ENCODE assay signal across 19 cellular contexts in genomic region chr16:14492614-14493013, GRCh38.
DNase-seq lines count a peak whose midpoint lies in the region; ATAC-seq, FAIRE-seq and TF ChIP-seq lines count a peak whose summit lies in the region.
"Had no signal": no experiment of that assay in that cellular context is flagged by ENCODE, and none has a peak within 500 bp of the region (broad histone marks: within the 10 kb centered on the region; RNA-seq: fewer than 3 reads in every experiment).

No MANE protein-coding gene starts in this region.

- H3K27ac ChIP-seq in GM23338 (ENCODE audit: low read depth) (no peak overlapping the region; the same call in 1 of the 2 replicates), GM12878 (ENCODE audit: control insufficient read depth, insufficient read depth) (no peak overlapping the region), stomach (peak overlapping the region in 1 of 5 donors; percentile 27)
- H3K27ac ChIP-seq in naive thymus-derived CD4-positive, alpha-beta T cell (ENCODE audit: low read depth, low read length), result no peak overlapping the region
- H3K27ac ChIP-seq: PC-9, SJSA1 had no signal

- TF ChIP-seq EP300 in GM12878 (IDR thresholded peaks at IDR 0.05; ENCODE audit: borderline replicate concordance in 1 of 2, control insufficient read depth in 1 of 2, low read depth in 2 of 2, low read length in 2 of 2) (no peak), stomach (IDR thresholded peaks at IDR 0.05) (no peak)

- no peaks in the 10 kb centered on the region for H4K20me1 ChIP-seq in GM23338 (replicated peaks; ENCODE audit: insufficient read depth)
- H4K20me1 ChIP-seq in GM12878 (ENCODE audit: control insufficient read depth, insufficient read depth), result no peaks in the 10 kb centered on the region

- H3K27me3 ChIP-seq in GM23338 (ENCODE audit: insufficient read depth) (no peaks in the 10 kb centered on the region), GM12878 (replicated peaks in 1 of 2; ENCODE audit: control insufficient read depth in 2 of 2, insufficient read depth in 2 of 2, low read length in 1 of 2) (no peaks in the 10 kb centered on the region), stomach (no peaks in the 10 kb centered on the region)
- H3K27me3 ChIP-seq in naive thymus-derived CD4-positive, alpha-beta T cell (ENCODE audit: control insufficient read depth in 2 of 2, insufficient read depth in 2 of 2, low read length in 2 of 2), result no peaks in the 10 kb centered on the region
- H3K27me3 ChIP-seq: BE2C, SJSA1 had no signal

- no peak for DNase-seq in GM23338 (ENCODE audit: low spot score)
- DNase-seq in GM12878 (ENCODE audit: low read depth, low spot score), result no peak
- no peak for DNase-seq in naive thymus-derived CD4-positive, alpha-beta T cell
- no peak for DNase-seq in HuH-7.5 (ENCODE audit: low spot score)
- no peak for DNase-seq in stomach
- no peak for DNase-seq in LoVo (ENCODE audit: low spot score)
- DNase-seq in NCI-H82 (lab: John Stamatoyannopoulos, UW), result no peak
- DNase-seq: BE2C; CD8-positive, alpha-beta memory T cell; DMS79; HCEC 1CT; MV-4-11; NCI-H1417 treated with DMSO at 0.1 percent for 48 hours; NCI-H2029 treated with DMSO at 0.1 percent for 48 hours; NCI-H2171 treated with DMSO at 0.1 percent for 48 hours; NCI-H774; PC-9 had no signal

- RAD21 ChIA-PET in GM12878 (lab: Charles Lee; ENCODE audit: unreplicated experiment), result no interaction called here

- peaks cover 7% of the 10 kb centered on the region; the same call in 2 of the 3 replicates for H3K36me3 Mint-ChIP-seq in GM23338 (ENCODE audit: low read depth)
- H3K36me3 Mint-ChIP-seq in naive thymus-derived CD4-positive, alpha-beta T cell, result peaks cover 0 to 13% (median 6%) of the 10 kb centered on the region in 5 donors

- H3K27me3 Mint-ChIP-seq in GM23338 (ENCODE audit: insufficient read depth, low read depth, poor library complexity), result peaks cover 4% of the 10 kb centered on the region
- H3K27me3 Mint-ChIP-seq in naive thymus-derived CD4-positive, alpha-beta T cell, result no peaks in the 10 kb centered on the region
- H3K27me3 Mint-ChIP-seq: CD8-positive, alpha-beta memory T cell had no signal

- H3K36me3 ChIP-seq in GM23338 (ENCODE audit: insufficient read depth) (no peaks in the 10 kb centered on the region), GM12878 (ENCODE audit: control insufficient read depth in 2 of 2, insufficient read depth in 2 of 2, low read length in 1 of 2) (peaks cover 4 to 10% of the 10 kb centered on the region in 2 experiments; a peak in 3 of 4 replicates), stomach (peaks cover 0 to 4% (median 0%) of the 10 kb centered on the region in 4 donors)
- peaks cover 0 to 5% (median 0%) of the 10 kb centered on the region in 3 experiments for H3K36me3 ChIP-seq in naive thymus-derived CD4-positive, alpha-beta T cell (ENCODE audit: control insufficient read depth in 2 of 3, insufficient read depth in 3 of 3, low read length in 3 of 3)
- H3K36me3 ChIP-seq: BE2C, SJSA1 had no signal

- peaks cover 51% of the 10 kb centered on the region for H3K4me1 Mint-ChIP-seq in GM23338
- H3K4me1 Mint-ChIP-seq in naive thymus-derived CD4-positive, alpha-beta T cell, result peaks cover 16 to 81% (median 44%) of the 10 kb centered on the region in 7 donors

- no peak for TF ChIP-seq CTCF in GM23338 (conservative IDR thresholded peaks at IDR 0.05; ENCODE audit: low read depth in 2 of 2)
- no peak for TF ChIP-seq CTCF in GM12878 (IDR thresholded peaks at IDR 0.05 in 2 of 3, conservative IDR thresholded peaks at IDR 0.05 in 1 of 3; ENCODE audit: control insufficient read depth in 2 of 3, extremely low read depth in 1 of 3, insufficient read depth in 1 of 3, low read depth in 3 of 3, low read length in 3 of 3)
- no peak for TF ChIP-seq CTCF in stomach (IDR thresholded peaks at IDR 0.05)

- no TSS peak for BruUV-seq in GM12878 (replicated peaks; lab: Mats Ljungman, UMichigan)

- no peak for TF ChIP-seq POLR2A in GM12878 (IDR thresholded peaks at IDR 0.05; ENCODE audit: low read depth, low read length)
- no peak for TF ChIP-seq POLR2A in stomach (IDR thresholded peaks at IDR 0.05)

- in situ Hi-C loops in GM12878 (cut with MboI), result loop anchor here (5.0 kb wide), 1 partner anchor 50 kb away; no protein-coding TSS in a partner anchor

- POLR2A ChIA-PET in GM12878 (lab: Charles Lee), result no interaction called here
- POLR2A ChIA-PET in naive thymus-derived CD4-positive, alpha-beta T cell (lab: Charles Lee), result no interaction called here

- WGBS in GM12878 (ENCODE audit: insufficient coverage, insufficient replicate concordance, low lambda C conversion rate, missing lambda C conversion rate), result 5% methylated on average over 2 of the region's 2 CpGs
- WGBS in stomach, 5 donors, result 78 to 91% (median 83%) methylated on average over 2 of the region's 2 CpGs

- H2AFZ ChIP-seq in GM23338 (no peak overlapping the region), GM12878 (ENCODE audit: control insufficient read depth, low read depth, low read length) (no peak overlapping the region)
- H2AFZ ChIP-seq: PC-9 had no signal

- H3K9ac ChIP-seq in GM12878 (ENCODE audit: control insufficient read depth, insufficient read depth, low read length), result no peak overlapping the region

- H3K79me2 ChIP-seq in GM23338 (replicated peaks; ENCODE audit: insufficient read depth) (no peaks in the 10 kb centered on the region; the same call in 1 of the 2 replicates), GM12878 (ENCODE audit: control insufficient read depth, insufficient read depth, low read length) (no peaks in the 10 kb centered on the region; the same call in 1 of the 2 replicates)

- CTCF ChIA-PET in GM12878 (lab: Yijun Ruan, JAX), result no interaction called here
- CTCF ChIA-PET in naive thymus-derived CD4-positive, alpha-beta T cell (lab: Charles Lee), result no interaction called here

- no peaks in the 10 kb centered on the region for H3K9me2 ChIP-seq in GM23338 (ENCODE audit: insufficient read depth)

- FAIRE-seq in GM12878 (lab: Jason Lieb, UNC), result peak; percentile 61
- FAIRE-seq: D721Med had no signal

- H3K4me2 ChIP-seq in GM23338, result no peak overlapping the region
- H3K4me2 ChIP-seq in GM12878 (ENCODE audit: control insufficient read depth, insufficient read depth), result peak overlapping the region; percentile 38; the same call in 1 of the 2 replicates
- H3K4me2 ChIP-seq: PC-9 had no signal

- H3K9me3 ChIP-seq in GM12878 (replicated peaks; ENCODE audit: control insufficient read depth, insufficient read depth, low read length), result no peaks in the 10 kb centered on the region
- no peaks in the 10 kb centered on the region for H3K9me3 ChIP-seq in naive thymus-derived CD4-positive, alpha-beta T cell (ENCODE audit: control insufficient read depth in 2 of 3, low read length in 3 of 3)
- no peaks in the 10 kb centered on the region for H3K9me3 ChIP-seq in stomach
- H3K9me3 ChIP-seq: BE2C, SJSA1 had no signal

- H3K4me1 ChIP-seq in GM23338 (ENCODE audit: insufficient read depth), result peaks cover 26% of the 10 kb centered on the region
- H3K4me1 ChIP-seq in GM12878 (ENCODE audit: control insufficient read depth, insufficient read depth, low read length), result peaks cover 7% of the 10 kb centered on the region
- peaks cover 0 to 11% of the 10 kb centered on the region in 2 donors for H3K4me1 ChIP-seq in naive thymus-derived CD4-positive, alpha-beta T cell (ENCODE audit: control insufficient read depth in 2 of 2, insufficient read depth in 2 of 2, low read length in 2 of 2)
- H3K4me1 ChIP-seq in stomach, result peaks cover 11 to 57% (median 29%) of the 10 kb centered on the region in 4 donors

- TF ChIP-seq RAD21 in GM12878 (IDR thresholded peaks at IDR 0.05; ENCODE audit: insufficient read depth, low read depth, low read length), result no peak

- H3K4me3 Mint-ChIP-seq in GM23338, result no peak overlapping the region
- peak overlapping the region in 3 of 10 donors; percentile 19 to 41 (median 20) for H3K4me3 Mint-ChIP-seq in naive thymus-derived CD4-positive, alpha-beta T cell

- intact Hi-C loops in GM12878 (cut with micrococcal nuclease; ENCODE audit: unreplicated experiment) (no loop called here), stomach (cut with DNase I; ENCODE audit: low total_unique reads) (no loop called here)
- intact Hi-C loops in naive thymus-derived CD4-positive, alpha-beta T cell (cut with micrococcal nuclease), result no loop called here

- H3K9me3 Mint-ChIP-seq in GM23338, result no peaks in the 10 kb centered on the region
- H3K9me3 Mint-ChIP-seq in naive thymus-derived CD4-positive, alpha-beta T cell, result no peaks in the 10 kb centered on the region
- H3K9me3 Mint-ChIP-seq: CD8-positive, alpha-beta memory T cell had no signal

- peak overlapping the region; percentile 3 for H3K27ac Mint-ChIP-seq in GM23338
- peak overlapping the region in 5 of 9 donors; percentile 25 to 53 (median 51) for H3K27ac Mint-ChIP-seq in naive thymus-derived CD4-positive, alpha-beta T cell

- SMC1A ChIA-PET in GM12878 (lab: Charles Lee; ENCODE audit: uncharacterized antibody, unreplicated experiment), result no interaction called here

- no peak overlapping the region for H3K4me3 ChIP-seq in GM23338
- H3K4me3 ChIP-seq in GM12878, result no peak overlapping the region
- no peak overlapping the region for H3K4me3 ChIP-seq in naive thymus-derived CD4-positive, alpha-beta T cell (ENCODE audit: low read length)
- H3K4me3 ChIP-seq in stomach, result no peak overlapping the region
- H3K4me3 ChIP-seq: PC-9, SJSA1 had no signal

- H3F3A ChIP-seq in GM23338 (replicated peaks; ENCODE audit: low read depth), result no peaks in the 10 kb centered on the region

- ATAC-seq in GM23338 (no peak), GM12878 (peak; percentile 24; the same call in 2 of the 3 replicates)
- no peak for ATAC-seq in naive thymus-derived CD4-positive, alpha-beta T cell

TF ChIP-seq in GM23338, 12 proteins besides CTCF, POLR2A, EP300 and RAD21 (continues in another document):
- TF ChIP-seq ZNF331 (CRISPR knock-in tag; IDR thresholded peaks at IDR 0.05; ENCODE audit: low read depth) (no peak), ETS1 (IDR thresholded peaks at IDR 0.05) (no peak)

TF ChIP-seq in GM12878, 131 proteins besides CTCF, POLR2A, EP300 and RAD21:
- TF ChIP-seq RUNX3 (IDR thresholded peaks at IDR 0.05; ENCODE audit: low read length), result peak; percentile 69
- TF ChIP-seq KLF5 (IDR thresholded peaks at IDR 0.05; ENCODE audit: partially characterized antibody), result no peak
- TF ChIP-seq FOXK2 (IDR thresholded peaks at IDR 0.05), result no peak
- no peak for TF ChIP-seq BHLHE40 (IDR thresholded peaks at IDR 0.05; ENCODE audit: borderline replicate concordance in 1 of 2, low read depth in 2 of 2, low read length in 1 of 2)
- no peak for TF ChIP-seq YY1 (IDR thresholded peaks at IDR 0.05; ENCODE audit: low read depth, low read length)
- TF ChIP-seq SPI1 (IDR thresholded peaks at IDR 0.05; ENCODE audit: borderline replicate concordance, insufficient read depth, low read depth, low read length), result no peak
- TF ChIP-seq SUPT20H (IDR thresholded peaks at IDR 0.05; ENCODE audit: borderline replicate concordance, control insufficient read depth, low read depth, low read length), result no peak
